Comparison of ENCODE assay signal across 32 cellular contexts in genomic region chr22:28597665-28598064, GRCh38.
"Had no signal": no experiment of that assay in that cellular context is flagged by ENCODE, and none has a peak within 500 bp of the region (broad histone marks: within the 10 kb centered on the region; RNA-seq: fewer than 3 reads in every experiment).

No MANE protein-coding gene starts in this region.

- H3K4me2 ChIP-seq: hepatocyte had no signal

- FAIRE-seq: endometrium, endothelial cell of umbilical vein, TTC549 had no signal

- H2AFZ ChIP-seq: hepatocyte had no signal

- H3K27me3 ChIP-seq: ascending aorta, breast epithelium, cardiac muscle cell, colonic mucosa, esophagus squamous epithelium, gastroesophageal sphincter, heart right ventricle, hepatocyte had no signal

- H3K9me3 ChIP-seq: ascending aorta, breast epithelium, colonic mucosa, esophagus squamous epithelium, gastroesophageal sphincter, heart right ventricle had no signal

- H3K4me3 ChIP-seq: ascending aorta, breast epithelium, cardiac muscle cell, colonic mucosa, esophagus squamous epithelium, gastroesophageal sphincter, heart right ventricle, hepatocyte had no signal

- ATAC-seq: activated naive CD4-positive, alpha-beta T cell treated with anti-CD3 and anti-CD28 coated beads, Interleukin-2, amount 50 U/mL, for 72 hours; activated T-cell treated with anti-CD3 and anti-CD28 coated beads, Interleukin-2, amount 50 U/mL, for 72 hours; gastroesophageal sphincter; heart right ventricle; WTC11 had no signal

- H3K36me3 ChIP-seq: ascending aorta, breast epithelium, cardiac muscle cell, colonic mucosa, esophagus squamous epithelium, gastroesophageal sphincter, heart right ventricle had no signal

- H3K79me2 ChIP-seq: hepatocyte had no signal

- H3K4me1 ChIP-seq: ascending aorta, breast epithelium, colonic mucosa had no signal

- H3K27ac ChIP-seq: ascending aorta, breast epithelium, cardiac muscle cell, colonic mucosa, epithelial cell of prostate, esophagus squamous epithelium, gastroesophageal sphincter, heart right ventricle, hepatocyte, VCaP had no signal

- DNase-seq: activated CD4-positive, alpha-beta memory T cell treated with anti-CD3 and anti-CD28 coated beads, Interleukin-2, amount 10 ng/mL, durations not matched to agents 7 days and 5 days; activated CD4-positive, alpha-beta T cell treated with anti-CD3 and anti-CD28 coated beads for 1 hour; activated CD4-positive, alpha-beta T cell treated with anti-CD3 and anti-CD28 coated beads for 4 hours; activated CD4-positive, alpha-beta T cell treated with anti-CD3 and anti-CD28 coated beads, Interleukin-2, amount 10 ng/mL, durations not matched to agents 7 days and 5 days; activated CD4-positive, alpha-beta T cell treated with anti-CD3 and anti-CD28 coated beads, Interleukin-2, amount 50 U/mL, for 4 hours; activated CD8-positive, alpha-beta memory T cell treated with anti-CD3 and anti-CD28 coated beads, Interleukin-2, amount 50 U/mL, for 48 hours; activated gamma-delta T cell; activated naive CD4-positive, alpha-beta T cell; activated naive CD4-positive, alpha-beta T cell treated with anti-CD3 and anti-CD28 coated beads, Interleukin-2, amount 10 ng/mL, durations not matched to agents 7 days and 5 days; activated naive CD8-positive, alpha-beta T cell treated with anti-CD3 and anti-CD28 coated beads, Interleukin-2, amount 10 ng/mL, durations not matched to agents 7 days and 5 days; activated T-cell treated with anti-CD3 and anti-CD28 coated beads for 4 hours; activated T-cell treated with anti-CD3 and anti-CD28 coated beads, Interleukin-2, amount 50 U/mL, for 24 hours; activated T-cell treated with anti-CD3 and anti-CD28 coated beads, Interleukin-2, amount 50 U/mL, for 72 hours; central memory CD4-positive, alpha-beta T cell; cerebellar nuclear complex; colonic mucosa; effector CD8-positive, alpha-beta T cell; esophagus squamous epithelium; foreskin melanocyte; heart right ventricle had no signal
